Comparison of ENCODE assay signal across 18 cellular contexts in the genomic region with DNA sequence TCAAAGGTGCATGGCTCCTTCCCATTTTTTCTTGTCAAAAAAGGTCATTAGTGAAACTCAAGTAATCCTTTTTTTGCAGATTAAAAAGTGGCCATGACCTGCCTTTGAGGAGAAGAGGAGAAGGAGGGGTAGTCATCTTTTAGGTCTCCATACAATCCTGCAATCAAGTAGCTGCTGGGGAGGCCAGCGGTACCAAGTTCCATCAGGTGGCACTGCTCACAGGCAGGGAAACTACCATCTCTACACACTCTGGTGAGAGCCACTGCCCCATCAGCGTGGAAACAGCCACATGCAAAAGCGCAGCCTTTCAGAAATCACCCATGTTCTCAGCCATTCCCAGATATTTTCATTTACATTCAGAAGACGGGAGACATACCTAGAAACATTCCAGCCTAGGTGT.
"Had no signal": no experiment of that assay in that cellular context is flagged by ENCODE, and none has a peak within 500 bp of the region (broad histone marks: within the 10 kb centered on the region; RNA-seq: fewer than 3 reads in every experiment).

No MANE protein-coding gene starts in this region.

- H3K36me3 ChIP-seq: brain microvascular endothelial cell, esophagus muscularis mucosa, sigmoid colon, tibial artery had no signal

- H3K4me1 ChIP-seq: tibial artery had no signal

- H3K27me3 ChIP-seq: brain microvascular endothelial cell, esophagus muscularis mucosa, sigmoid colon, tibial artery had no signal

- H3K9me3 ChIP-seq: esophagus muscularis mucosa, sigmoid colon, tibial artery had no signal

- H3K4me3 Mint-ChIP-seq: activated T-cell treated with anti-CD3 and anti-CD28 coated beads, Interleukin-2, amount 50 U/mL, for 72 hours; naive thymus-derived CD4-positive, alpha-beta T cell had no signal

- H3K9me3 Mint-ChIP-seq: naive thymus-derived CD4-positive, alpha-beta T cell had no signal

- H3K27ac Mint-ChIP-seq: activated T-cell treated with anti-CD3 and anti-CD28 coated beads, Interleukin-2, amount 50 U/mL, for 72 hours; progenitor cell of endocrine pancreas had no signal

- H3K27ac ChIP-seq: brain microvascular endothelial cell, tibial artery had no signal

- H3K27me3 Mint-ChIP-seq: naive thymus-derived CD4-positive, alpha-beta T cell; progenitor cell of endocrine pancreas had no signal

- ATAC-seq: activated T-cell treated with anti-CD3 and anti-CD28 coated beads, Interleukin-2, amount 50 U/mL, for 72 hours; left ventricle myocardium superior; naive thymus-derived CD4-positive, alpha-beta T cell; SK-N-SH treated with all-trans-retinoic acid at 6 μM for 48 hours had no signal

- DNase-seq: activated CD4-positive, alpha-beta T cell treated with anti-CD3 and anti-CD28 coated beads for 1 hour; activated CD4-positive, alpha-beta T cell treated with anti-CD3 and anti-CD28 coated beads, Interleukin-2, amount 50 U/mL, for 1 hour; activated CD8-positive, alpha-beta memory T cell treated with anti-CD3 and anti-CD28 coated beads, Interleukin-2, amount 50 U/mL, for 48 hours; activated gamma-delta T cell; activated naive CD4-positive, alpha-beta T cell treated with anti-CD3 and anti-CD28 coated beads, Interleukin-2, amount 50 U/mL, for 16 hours; activated T-cell treated with anti-CD3 and anti-CD28 coated beads, Interleukin-2, amount 50 U/mL, for 72 hours; aorta; brain microvascular endothelial cell; hypothalamus; left ventricle myocardium superior; naive thymus-derived CD4-positive, alpha-beta T cell; sigmoid colon; stimulated activated CD4-positive, alpha-beta T cell treated with anti-CD3 and anti-CD28 coated beads, Interleukin-4, amount 100 ng/mL, for 1 hour; stimulated activated naive CD4-positive, alpha-beta T cell treated with Interleukin-2 at 50 U/mL for 16 hours; tibial artery had no signal

- H3K4me3 ChIP-seq: esophagus muscularis mucosa, sigmoid colon, tibial artery had no signal
